In the genomic region with DNA sequence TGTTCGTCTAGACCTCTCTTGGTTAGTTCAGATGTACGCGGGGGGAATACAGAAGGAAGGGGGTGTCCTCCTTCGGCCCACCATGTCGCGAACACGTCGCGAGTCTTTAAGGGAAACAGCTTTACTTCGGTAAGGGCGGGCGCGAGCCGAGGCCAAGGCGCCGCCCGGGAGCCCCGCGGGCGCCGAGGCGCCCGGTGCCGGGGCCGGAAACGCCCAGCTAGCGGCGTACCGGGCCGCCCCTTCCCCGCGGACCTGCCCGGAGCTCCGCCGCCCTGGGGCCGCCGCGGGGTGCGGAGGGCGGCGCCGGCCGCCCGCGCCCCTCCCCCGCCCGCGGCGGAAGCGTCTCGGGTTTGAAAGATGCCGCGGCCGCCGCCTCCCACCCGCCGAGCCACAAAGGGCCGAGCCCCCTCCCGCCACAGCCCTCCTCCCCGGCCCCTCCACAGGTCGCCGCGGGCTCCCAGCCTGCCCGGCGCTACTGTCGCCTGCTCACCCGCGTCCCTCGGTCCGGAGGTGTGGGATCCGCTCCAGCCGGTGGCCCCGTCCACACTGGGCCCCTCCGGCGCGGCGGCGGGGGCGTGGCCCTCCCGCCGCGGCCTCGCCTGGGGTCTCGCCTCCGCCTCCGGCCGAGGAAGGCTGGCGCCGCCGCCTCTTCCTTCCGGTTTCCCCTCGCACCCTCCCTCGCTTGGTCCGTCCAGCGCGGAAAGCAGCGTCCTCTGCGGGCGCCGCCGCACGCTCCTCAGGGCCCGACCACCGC, we compare ENCODE assay signal across 1 cellular context.
A peak's percentile ranks its signal among the peaks of the same experiment; 100 is the strongest.
TF ChIP-seq lines count a peak whose summit lies in the region.

A gene (minus strand): TSS at position 715 of the 754 bp plus-strand sequence. CDS start 12,156 bp downstream, outside the sequence.

TF ChIP-seq in K562, 482 proteins besides CTCF, POLR2A, EP300 and RAD21 (continued from another document):
- TF ChIP-seq, protein P1, sequence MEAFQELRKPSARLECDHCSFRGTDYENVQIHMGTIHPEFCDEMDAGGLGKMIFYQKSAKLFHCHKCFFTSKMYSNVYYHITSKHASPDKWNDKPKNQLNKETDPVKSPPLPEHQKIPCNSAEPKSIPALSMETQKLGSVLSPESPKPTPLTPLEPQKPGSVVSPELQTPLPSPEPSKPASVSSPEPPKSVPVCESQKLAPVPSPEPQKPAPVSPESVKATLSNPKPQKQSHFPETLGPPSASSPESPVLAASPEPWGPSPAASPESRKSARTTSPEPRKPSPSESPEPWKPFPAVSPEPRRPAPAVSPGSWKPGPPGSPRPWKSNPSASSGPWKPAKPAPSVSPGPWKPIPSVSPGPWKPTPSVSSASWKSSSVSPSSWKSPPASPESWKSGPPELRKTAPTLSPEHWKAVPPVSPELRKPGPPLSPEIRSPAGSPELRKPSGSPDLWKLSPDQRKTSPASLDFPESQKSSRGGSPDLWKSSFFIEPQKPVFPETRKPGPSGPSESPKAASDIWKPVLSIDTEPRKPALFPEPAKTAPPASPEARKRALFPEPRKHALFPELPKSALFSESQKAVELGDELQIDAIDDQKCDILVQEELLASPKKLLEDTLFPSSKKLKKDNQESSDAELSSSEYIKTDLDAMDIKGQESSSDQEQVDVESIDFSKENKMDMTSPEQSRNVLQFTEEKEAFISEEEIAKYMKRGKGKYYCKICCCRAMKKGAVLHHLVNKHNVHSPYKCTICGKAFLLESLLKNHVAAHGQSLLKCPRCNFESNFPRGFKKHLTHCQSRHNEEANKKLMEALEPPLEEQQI (IDR thresholded peaks at IDR 0.05), result no peak
- no peak for TF ChIP-seq RBM17 (IDR thresholded peaks at IDR 0.05; ENCODE audit: borderline replicate concordance, low read depth, low read length)
- TF ChIP-seq PURB (CRISPR knock-in tag; IDR thresholded peaks at IDR 0.05; ENCODE audit: low read depth), result no peak
- no peak for TF ChIP-seq NR4A1 (CRISPR knock-in tag; IDR thresholded peaks at IDR 0.05)
- no peak for TF ChIP-seq NR4A1 (tag; IDR thresholded peaks at IDR 0.05)
- TF ChIP-seq NONO (IDR thresholded peaks at IDR 0.05; ENCODE audit: low read depth in 2 of 2, low read length in 1 of 2), result peak; percentile 78 to 87; a peak in 3 of 4 replicates
- TF ChIP-seq HNRNPUL1 (IDR thresholded peaks at IDR 0.05; ENCODE audit: low read length), result no peak
TF ChIP-seq in K562: peak in this region for 86.
